11 cellular contexts compared by ENCODE assay signal in genomic region chr4:161714022-161714751, GRCh38.
A peak's percentile ranks its signal among the peaks of the same experiment; 100 is the strongest.
DNase-seq lines count a peak whose midpoint lies in the region; ATAC-seq, FAIRE-seq and TF ChIP-seq lines count a peak whose summit lies in the region.
"Had no signal": no experiment of that assay in that cellular context is flagged by ENCODE, and none has a peak within 500 bp of the region (broad histone marks: within the 10 kb centered on the region; RNA-seq: fewer than 3 reads in every experiment).

No MANE protein-coding gene starts in this region.

- CTCF ChIA-PET in IMR-90 (lab: Yijun Ruan, JAX): no interaction called here

- DNase-seq in Caki2 (ENCODE audit: low read depth): peak; percentile 11
- peak; percentile 91 for DNase-seq in IMR-90
- DNase-seq in bronchial epithelial cell (ENCODE audit: low read depth): peak; percentile 96
- peak; percentile 23 for DNase-seq in medulla oblongata (ENCODE audit: extremely low spot score)
- no peak for DNase-seq in Karpas-422
- no peak for DNase-seq in upper lobe of left lung
- no peak for DNase-seq in Right ventricle myocardium superior
- no peak for DNase-seq in cardiac septum (ENCODE audit: low spot score)
- DNase-seq: body of pancreas; CD4-positive, alpha-beta T cell; NCI-H1105 had no signal

- H3K79me1 ChIP-seq in IMR-90 (ENCODE audit: low read depth in 1 of 2, low read length in 2 of 2): no peaks in the 10 kb centered on the region

- no peaks in the 10 kb centered on the region for H3K9me1 ChIP-seq in IMR-90 (ENCODE audit: insufficient read depth, low read length)

- FAIRE-seq in bronchial epithelial cell (lab: Jason Lieb, UNC): peak; percentile 73

- H2AK9ac ChIP-seq in IMR-90 (replicated peaks; ENCODE audit: low read depth, low read length, poor library complexity): no peak overlapping the region

- H4K5ac ChIP-seq in IMR-90 (ENCODE audit: low read depth, low read length): no peak overlapping the region

- no peaks in the 10 kb centered on the region for H3K9me3 ChIP-seq in IMR-90 (ENCODE audit: control insufficient read depth, insufficient read depth, low read length)
- H3K9me3 ChIP-seq in Karpas-422 (ENCODE audit: low read length): peaks cover 24% of the 10 kb centered on the region
- H3K9me3 ChIP-seq in upper lobe of left lung: no peaks in the 10 kb centered on the region
- H3K9me3 ChIP-seq: body of pancreas had no signal

- POLR2A ChIA-PET in IMR-90 (lab: Charles Lee; ENCODE audit: unreplicated experiment): no interaction called here

- H3K14ac ChIP-seq in IMR-90 (replicated peaks; ENCODE audit: low read depth, low read length): no peak overlapping the region

- TF ChIP-seq CTCF in IMR-90 (conservative IDR thresholded peaks at IDR 0.05; ENCODE audit: low read depth, low read length): no peak
- TF ChIP-seq CTCF in bronchial epithelial cell (IDR thresholded peaks at IDR 0.05; ENCODE audit: insufficient read depth, low read length, severe bottlenecking): no peak
- TF ChIP-seq CTCF in upper lobe of left lung (IDR thresholded peaks at IDR 0.05): no peak

- no peaks in the 10 kb centered on the region for H3K79me2 ChIP-seq in Karpas-422 (ENCODE audit: low read length)

- in situ Hi-C loops in Caki2 (cut with HindIII; ENCODE audit: low pct_unique_long_range_greater_than_20kb, low sequenced_read_pairs): no loop called here
- in situ Hi-C loops in IMR-90 (cut with MboI; ENCODE audit: low sequenced_read_pairs): no loop called here

- no peaks in the 10 kb centered on the region for H3K9me2 ChIP-seq in Karpas-422 (replicated peaks; ENCODE audit: insufficient read depth, low read length)

- ATAC-seq in IMR-90 (ENCODE audit: low read depth) (peak; percentile 81), upper lobe of left lung (ENCODE audit: low FRiP score in 2 of 2) (no peak), Right ventricle myocardium superior (ENCODE audit: poor library complexity) (no peak)
- ATAC-seq: body of pancreas had no signal

- H4K8ac ChIP-seq in IMR-90 (ENCODE audit: low read depth in 2 of 2, low read length in 2 of 2): no peak overlapping the region

- H2BK120ac ChIP-seq in IMR-90 (ENCODE audit: low read depth, low read length): 0 out of 2 replicates have a peak overlapping the region, but pooled peaks have one; percentile 52

- TF ChIP-seq EP300 in upper lobe of left lung (IDR thresholded peaks at IDR 0.05): no peak

- no peak overlapping the region for H2AK5ac ChIP-seq in IMR-90 (ENCODE audit: low read depth, low read length)

- H3K36me3 ChIP-seq in IMR-90 (ENCODE audit: control insufficient read depth, insufficient read depth, low read length) (no peaks in the 10 kb centered on the region), bronchial epithelial cell (ENCODE audit: control insufficient read depth, insufficient read depth, low read length) (no peaks in the 10 kb centered on the region), Karpas-422 (ENCODE audit: insufficient read depth, low read length) (no peaks in the 10 kb centered on the region), upper lobe of left lung (no peaks in the 10 kb centered on the region)

- no peak overlapping the region for H2BK20ac ChIP-seq in IMR-90 (ENCODE audit: low read depth, low read length)

- H2BK5ac ChIP-seq in IMR-90 (ENCODE audit: low read depth, low read length, poor library complexity, severe bottlenecking): peak overlapping the region; percentile 30

- no TSS peak for BruUV-seq in IMR-90 (replicated peaks; lab: Mats Ljungman, UMichigan)

- no peak overlapping the region for H2BK15ac ChIP-seq in IMR-90 (ENCODE audit: low read depth, low read length)

- TF ChIP-seq POLR2A in IMR-90 (IDR thresholded peaks at IDR 0.05; ENCODE audit: low read depth, low read length) (no peak), upper lobe of left lung (IDR thresholded peaks at IDR 0.05) (no peak)

- TF ChIP-seq RAD21 in IMR-90 (IDR thresholded peaks at IDR 0.05; ENCODE audit: low read length): no peak

- H3K27ac ChIP-seq in IMR-90 (ENCODE audit: insufficient read depth, low read length) (no peak overlapping the region; the same call in 1 of the 2 replicates), Karpas-422 (ENCODE audit: low read length) (no peak overlapping the region), upper lobe of left lung (no peak overlapping the region)
- H3K27ac ChIP-seq: body of pancreas had no signal

- no peak overlapping the region for H2AFZ ChIP-seq in IMR-90 (replicated peaks; ENCODE audit: low read length, poor library complexity)
- H2AFZ ChIP-seq in Karpas-422 (ENCODE audit: low read length): no peak overlapping the region

- H3K4me2 ChIP-seq in IMR-90 (ENCODE audit: low read depth, low read length) (peak overlapping the region; percentile 40), Karpas-422 (ENCODE audit: low read depth, low read length, poor library complexity, severe bottlenecking) (no peak overlapping the region)

- H3K4me1 ChIP-seq in IMR-90 (ENCODE audit: control insufficient read depth, insufficient read depth, low read length) (no peaks in the 10 kb centered on the region), Karpas-422 (ENCODE audit: low read length) (no peaks in the 10 kb centered on the region), upper lobe of left lung (no peaks in the 10 kb centered on the region)
- H3K4me1 ChIP-seq: body of pancreas had no signal

- H4K20me1 ChIP-seq in IMR-90 (ENCODE audit: insufficient read depth, low read length) (no peaks in the 10 kb centered on the region), Karpas-422 (ENCODE audit: insufficient read depth, low read depth, low read length) (no peaks in the 10 kb centered on the region)

- WGBS in IMR-90 (ENCODE audit: extremely low coverage in 2 of 2, insufficient read length in 1 of 2), 2 experiments: no CpG with 5 or more reads among the region's 2 CpGs
- 64 to 78% methylated on average over 2 of the region's 2 CpGs for WGBS in upper lobe of left lung, 2 donors

- H3K9ac ChIP-seq in IMR-90 (ENCODE audit: low read depth, low read length) (no peak overlapping the region), Karpas-422 (ENCODE audit: low read length) (no peak overlapping the region)

- no peak overlapping the region for H3K4me3 ChIP-seq in IMR-90 (ENCODE audit: insufficient read depth, low read depth, low read length)
- no peak overlapping the region for H3K4me3 ChIP-seq in bronchial epithelial cell (ENCODE audit: low read depth, low read length)
- H3K4me3 ChIP-seq in Karpas-422 (ENCODE audit: low read length): no peak overlapping the region
- H3K4me3 ChIP-seq in upper lobe of left lung: no peak overlapping the region
- H3K4me3 ChIP-seq: body of pancreas had no signal

- intact Hi-C loops in IMR-90 (cut with micrococcal nuclease): no loop called here
- intact Hi-C loops in Right ventricle myocardium superior (cut with DNase I): no loop called here
- intact Hi-C loops in cardiac septum (cut with DNase I): no loop called here

- dilution Hi-C loops in IMR-90 (cut with HindIII; ENCODE audit: low sequenced_read_pairs, unreplicated experiment): no loop called here

- H3K56ac ChIP-seq in IMR-90 (ENCODE audit: extremely low read depth, insufficient read depth, low read length): no peak overlapping the region; the same call in 1 of the 2 replicates

- H3K18ac ChIP-seq in IMR-90 (ENCODE audit: low read depth, low read length): no peak overlapping the region; the same call in none of the 2 replicates

- H3K23ac ChIP-seq in IMR-90 (ENCODE audit: low read depth, low read length): no peak overlapping the region

- H3K4ac ChIP-seq in IMR-90 (ENCODE audit: low read depth, low read length): no peak overlapping the region

- H3K27me3 ChIP-seq in IMR-90 (ENCODE audit: control insufficient read depth, insufficient read depth, low read length): no peaks in the 10 kb centered on the region
- no peaks in the 10 kb centered on the region for H3K27me3 ChIP-seq in bronchial epithelial cell (ENCODE audit: control insufficient read depth, insufficient read depth, low read length)
- no peaks in the 10 kb centered on the region for H3K27me3 ChIP-seq in Karpas-422 (ENCODE audit: low read length)
- no peaks in the 10 kb centered on the region for H3K27me3 ChIP-seq in upper lobe of left lung
- H3K27me3 ChIP-seq: body of pancreas had no signal

- no peak overlapping the region; the same call in 1 of the 2 replicates for H4K91ac ChIP-seq in IMR-90 (ENCODE audit: insufficient read depth, low read depth, low read length)

TF ChIP-seq in IMR-90, 13 proteins besides CTCF, POLR2A, EP300 and RAD21 (continues in another document):
- 0 out of 2 replicates have a peak, but pooled peaks have one; percentile 7 for TF ChIP-seq BHLHE40 (IDR thresholded peaks at IDR 0.05; ENCODE audit: low read depth, low read length)
- no peak for TF ChIP-seq MXI1 (IDR thresholded peaks at IDR 0.05; ENCODE audit: borderline replicate concordance, low read depth, low read length)
- TF ChIP-seq NFE2L2 (IDR thresholded peaks at IDR 0.05; ENCODE audit: low read depth, low read length): no peak
- TF ChIP-seq SMC3 (IDR thresholded peaks at IDR 0.05; ENCODE audit: low read depth, low read length): no peak
- TF ChIP-seq RCOR1 (IDR thresholded peaks at IDR 0.05; ENCODE audit: insufficient replicate concordance, low read length): no peak
- TF ChIP-seq RFX5 (IDR thresholded peaks at IDR 0.05; ENCODE audit: low read depth, low read length): no peak
- no peak for TF ChIP-seq MAZ (IDR thresholded peaks at IDR 0.05; ENCODE audit: borderline replicate concordance, low read depth, low read length)
- TF ChIP-seq FOS (IDR thresholded peaks at IDR 0.05; ENCODE audit: low read depth, low read length): peak; percentile 57; the same call in 1 of the 2 replicates
- TF ChIP-seq MAFK (IDR thresholded peaks at IDR 0.05; ENCODE audit: low read depth, low read length): no peak
- TF ChIP-seq ELK1 (IDR thresholded peaks at IDR 0.05; ENCODE audit: borderline replicate concordance, low read depth, low read length): no peak
- no peak for TF ChIP-seq USF2 (IDR thresholded peaks at IDR 0.05; ENCODE audit: low read depth, low read length)
- 0 out of 2 replicates have a peak, but pooled peaks have one; percentile 2 for TF ChIP-seq CEBPB (IDR thresholded peaks at IDR 0.05; ENCODE audit: low read depth, low read length)

Comparison
In these comparisons a context has a peak if more than half of its experiments do, and no peak if none do; other contexts are left out.
1. DNase-seq: peak in Caki2 (single experiment), IMR-90 (single experiment), bronchial epithelial cell (single experiment) and medulla oblongata (single experiment); none in Karpas-422 (single experiment), upper lobe of left lung (0 of 2), Right ventricle myocardium superior (single experiment) and cardiac septum (single experiment).